In genomic region chr1:12462586-12462985, GRCh38 we compare ENCODE assay signal across 19 cellular contexts.
DNase-seq lines count a peak whose midpoint lies in the region; ATAC-seq and TF ChIP-seq lines count a peak whose summit lies in the region.
"Had no signal": no experiment of that assay in that cellular context is flagged by ENCODE, and none has a peak within 500 bp of the region (broad histone marks: within the 10 kb centered on the region; RNA-seq: fewer than 3 reads in every experiment).

No MANE protein-coding gene starts in this region.

- H3K9me3 ChIP-seq in T-helper 17 cell (ENCODE audit: control insufficient read depth, low read length, poor library complexity, severe bottlenecking), result no peaks in the 10 kb centered on the region
- H3K9me3 ChIP-seq in esophagus (ENCODE audit: control insufficient read depth in 2 of 2, insufficient read depth in 1 of 2, low read depth in 1 of 2, low read length in 1 of 2), result no peaks in the 10 kb centered on the region
- no peaks in the 10 kb centered on the region for H3K9me3 ChIP-seq in transverse colon

- H3K36me3 ChIP-seq in esophagus (ENCODE audit: control insufficient read depth in 2 of 2, insufficient read depth in 2 of 2, low read length in 1 of 2) (peaks cover 2 to 15% of the 10 kb centered on the region in 2 donors), transverse colon (no peaks in the 10 kb centered on the region)

- no peak for ATAC-seq in T-helper 17 cell
- ATAC-seq: left lobe of liver, SK-N-SH treated with all-trans-retinoic acid at 6 μM for 48 hours had no signal

- H3K27me3 Mint-ChIP-seq in T-helper 17 cell (no peaks in the 10 kb centered on the region), osteocyte (ENCODE audit: unreplicated experiment) (no peaks in the 10 kb centered on the region)

- H3K4me3 ChIP-seq in esophagus (ENCODE audit: low read depth in 1 of 2, low read length in 2 of 2) (no peak overlapping the region), transverse colon (no peak overlapping the region)
- H3K4me3 ChIP-seq: GM23248, smooth muscle cell had no signal

- 73 to 82% methylated on average over 4 of the region's 4 CpGs for WGBS in esophagus, 2 donors
- 81 to 89% methylated on average over 3 to 4 of the region's 4 CpGs for WGBS in transverse colon (ENCODE audit: low coverage in 1 of 2), 2 donors

- H3K4me1 Mint-ChIP-seq in T-helper 17 cell (peaks cover 12% of the 10 kb centered on the region), osteocyte (ENCODE audit: unreplicated experiment) (peaks cover 71% of the 10 kb centered on the region)

- no peak for TF ChIP-seq POLR2A in transverse colon (IDR thresholded peaks at IDR 0.05)

- H3K36me3 Mint-ChIP-seq in T-helper 17 cell (ENCODE audit: low read depth) (peaks cover 17% of the 10 kb centered on the region), osteocyte (ENCODE audit: unreplicated experiment) (peaks cover 22% of the 10 kb centered on the region)

- H3K9me3 Mint-ChIP-seq in osteocyte (ENCODE audit: unreplicated experiment), result no peaks in the 10 kb centered on the region

- no peak for TF ChIP-seq EP300 in transverse colon (IDR thresholded peaks at IDR 0.05; ENCODE audit: low read depth)

- peak overlapping the region; percentile 37 to 53 for H3K27ac ChIP-seq in esophagus (ENCODE audit: low read depth in 2 of 2, low read length in 1 of 2)
- peak overlapping the region; percentile 69 to 82 (median 78) for H3K27ac ChIP-seq in transverse colon
- H3K27ac ChIP-seq: GM23248, parathyroid adenoma had no signal

- DNase-seq in T-helper 17 cell (no peak), osteocyte (ENCODE audit: extremely low spot score, unreplicated experiment) (no peak), transverse colon (no peak), NCI-H526 treated with DMSO at 0.1 percent for 48 hours (lab: John Stamatoyannopoulos, UW) (no peak)
- DNase-seq in activated CD4-positive, CD25-positive, alpha-beta regulatory T cell (lab: John Stamatoyannopoulos, UW), result no peak
- DNase-seq in activated CD4-positive, alpha-beta T cell treated with anti-CD3 and anti-CD28 coated beads, Interleukin-2, amount 50 U/mL, for 4 hours, result no peak
- DNase-seq: activated CD4-positive, alpha-beta T cell treated with anti-CD3 and anti-CD28 coated beads for 4 hours; activated CD8-positive, alpha-beta memory T cell treated with anti-CD3 and anti-CD28 coated beads, Interleukin-2, amount 50 U/mL, for 4 hours; activated gamma-delta T cell treated with Interleukin-2 at 50 U/mL for 16 hours; cortex of kidney; GM23248; NCI-H146; stimulated activated CD4-positive, alpha-beta T cell treated with anti-CD3 and anti-CD28 coated beads, Interleukin-4, amount 100 ng/mL, for 4 hours; T1000 had no signal

- H3K27me3 ChIP-seq in esophagus (ENCODE audit: control insufficient read depth in 1 of 2, insufficient read depth in 2 of 2, low read length in 2 of 2) (no peaks in the 10 kb centered on the region), transverse colon (no peaks in the 10 kb centered on the region)

- H3K4me1 ChIP-seq in esophagus (ENCODE audit: control insufficient read depth in 2 of 2, insufficient read depth in 2 of 2, low read length in 1 of 2), result peaks cover 3 to 10% of the 10 kb centered on the region in 2 donors
- peaks cover 32 to 58% (median 38%) of the 10 kb centered on the region in 4 donors for H3K4me1 ChIP-seq in transverse colon

- intact Hi-C loops in transverse colon (cut with DNase I; ENCODE audit: low total_unique reads), result no loop called here

- H3K4me3 Mint-ChIP-seq in T-helper 17 cell, result no peak overlapping the region
- no peak overlapping the region for H3K4me3 Mint-ChIP-seq in osteocyte (ENCODE audit: unreplicated experiment)

- in situ Hi-C loops in transverse colon (cut with MboI; ENCODE audit: low pct_ligation_motif_present in 1 of 4, low pct_unique_long_range_greater_than_20kb in 1 of 4, low sequenced_read_pairs in 3 of 4), result no loop called here

- TF ChIP-seq CTCF in osteocyte (IDR thresholded peaks at IDR 0.05) (no peak), transverse colon (IDR thresholded peaks at IDR 0.05) (no peak)

- H3K27ac Mint-ChIP-seq in T-helper 17 cell, result peak overlapping the region; percentile 45
- H3K27ac Mint-ChIP-seq in osteocyte (ENCODE audit: unreplicated experiment), result peak overlapping the region; percentile 38
